In genomic region chr11:95232666-95233065, GRCh38 we compare ENCODE assay signal across 11 cellular contexts. TPM values are rescaled to one million over a fixed set of nuclear protein-coding genes. Genes with fewer than 3 reads are reported as not detected.
DNase-seq lines count a peak whose midpoint lies in the region; ATAC-seq and TF ChIP-seq lines count a peak whose summit lies in the region.
"Had no signal": no experiment of that assay in that cellular context is flagged by ENCODE, and none has a peak within 500 bp of the region (broad histone marks: within the 10 kb centered on the region; RNA-seq: fewer than 3 reads in every experiment).

No MANE protein-coding gene starts in this region.

- ATAC-seq in heart right ventricle (no peak), left ventricle myocardium superior (no peak)

- H3K4me1 ChIP-seq in heart right ventricle: peaks cover 0 to 37% (median 21%) of the 10 kb centered on the region in 9 donors
- no peaks in the 10 kb centered on the region for H3K4me1 ChIP-seq in muscle layer of colon (ENCODE audit: insufficient read depth, low read length)
- H3K4me1 ChIP-seq in uterus: no peaks in the 10 kb centered on the region
- no peaks in the 10 kb centered on the region; the same call in 1 of the 2 replicates for H3K4me1 ChIP-seq in PC-9 (replicated peaks; ENCODE audit: insufficient read depth)

- peak overlapping the region; percentile 28 for H3K9ac ChIP-seq in muscle layer of colon (ENCODE audit: low read length)

- peaks cover 6% of the 10 kb centered on the region for H3K4me1 Mint-ChIP-seq in dendritic cell treated with granulocyte-macrophage colony-stimulating factor and Interleukin-4, amounts not matched to agents 40 ng/mL and 50 ng/mL, for 4 days (ENCODE audit: low read depth)
- H3K4me1 Mint-ChIP-seq in activated naive CD8-positive, alpha-beta T cell treated with anti-CD3 and anti-CD28 coated beads for 36 hours: peaks cover 24% of the 10 kb centered on the region

- H3K4me3 ChIP-seq in heart right ventricle (peak overlapping the region in 9 of 10 donors; percentile 44 to 94 (median 85)), muscle layer of colon (ENCODE audit: low read depth in 1 of 2, low read length in 2 of 2) (peak overlapping the region in 1 of 2 donors; percentile 66), uterus (peak overlapping the region; percentile 16 to 32), PC-9 (no peak overlapping the region)

- H3K27me3 ChIP-seq in heart right ventricle (no peaks in the 10 kb centered on the region), muscle layer of colon (ENCODE audit: control insufficient read depth in 1 of 2, insufficient read depth in 2 of 2, low read length in 2 of 2) (no peaks in the 10 kb centered on the region), uterus (no peaks in the 10 kb centered on the region), PC-9 (ENCODE audit: insufficient read depth, low read depth) (peaks cover 26% of the 10 kb centered on the region; the same call in 1 of the 2 replicates)

- WGBS in heart right ventricle, 2 donors: 58 to 60% methylated on average over 3 of the region's 3 CpGs

- no peaks in the 10 kb centered on the region; the same call in none of the 2 replicates for H3F3A ChIP-seq in PC-9 (ENCODE audit: insufficient read depth, low read depth)

- BruUV-seq in PC-9 (replicated peaks; lab: Mats Ljungman, UMichigan): no TSS peak

- H3K36me3 ChIP-seq in heart right ventricle (no peaks in the 10 kb centered on the region), muscle layer of colon (ENCODE audit: insufficient read depth, low read length) (no peaks in the 10 kb centered on the region), uterus (no peaks in the 10 kb centered on the region), PC-9 (ENCODE audit: low read depth) (no peaks in the 10 kb centered on the region)

- no peaks in the 10 kb centered on the region for H4K20me1 ChIP-seq in PC-9 (ENCODE audit: insufficient read depth)

- no peak overlapping the region for H2AFZ ChIP-seq in PC-9

- H3K27me3 Mint-ChIP-seq in dendritic cell treated with granulocyte-macrophage colony-stimulating factor and Interleukin-4, amounts not matched to agents 40 ng/mL and 50 ng/mL, for 4 days: no peaks in the 10 kb centered on the region
- no peaks in the 10 kb centered on the region for H3K27me3 Mint-ChIP-seq in activated naive CD8-positive, alpha-beta T cell treated with anti-CD3 and anti-CD28 coated beads for 36 hours
- H3K27me3 Mint-ChIP-seq: activated CD4-positive, alpha-beta T cell treated with anti-CD3 and anti-CD28 coated beads for 36 hours had no signal

- peak overlapping the region; percentile 68 to 90 (median 87) for H3K27ac ChIP-seq in heart right ventricle
- peak overlapping the region; percentile 18 for H3K27ac ChIP-seq in muscle layer of colon (ENCODE audit: low read depth, low read length)
- H3K27ac ChIP-seq in uterus: peak overlapping the region; percentile 85 to 92
- no peak overlapping the region for H3K27ac ChIP-seq in PC-9

- no peaks in the 10 kb centered on the region for H3K79me2 ChIP-seq in PC-9 (ENCODE audit: low read depth)

- H3K9me3 Mint-ChIP-seq in dendritic cell treated with granulocyte-macrophage colony-stimulating factor and Interleukin-4, amounts not matched to agents 40 ng/mL and 50 ng/mL, for 4 days: no peaks in the 10 kb centered on the region
- H3K9me3 Mint-ChIP-seq in activated naive CD8-positive, alpha-beta T cell treated with anti-CD3 and anti-CD28 coated beads for 36 hours: peaks cover 2% of the 10 kb centered on the region
- H3K9me3 Mint-ChIP-seq: neural crest cell had no signal

- H3K4me3 Mint-ChIP-seq in dendritic cell treated with granulocyte-macrophage colony-stimulating factor and Interleukin-4, amounts not matched to agents 40 ng/mL and 50 ng/mL, for 4 days: peak overlapping the region; percentile 20
- H3K4me3 Mint-ChIP-seq in activated naive CD8-positive, alpha-beta T cell treated with anti-CD3 and anti-CD28 coated beads for 36 hours: no peak overlapping the region
- H3K4me3 Mint-ChIP-seq: activated CD4-positive, alpha-beta T cell treated with anti-CD3 and anti-CD28 coated beads for 36 hours; neural crest cell had no signal

- TF ChIP-seq POLR2A in uterus (IDR thresholded peaks at IDR 0.05): no peak

- H3K9me2 ChIP-seq in PC-9 (ENCODE audit: insufficient read depth): no peaks in the 10 kb centered on the region

- DNase-seq in heart right ventricle (no peak), left ventricle myocardium superior (no peak), uterus (no peak), PC-9 (no peak), amniotic stem cell (lab: John Stamatoyannopoulos, UW) (no peak)
- DNase-seq in activated naive CD8-positive, alpha-beta T cell treated with anti-CD3 and anti-CD28 coated beads for 36 hours: no peak
- DNase-seq: NCI-H82 had no signal

- H3K9me3 ChIP-seq in heart right ventricle (no peaks in the 10 kb centered on the region), muscle layer of colon (ENCODE audit: low read length) (no peaks in the 10 kb centered on the region), uterus (no peaks in the 10 kb centered on the region), PC-9 (ENCODE audit: insufficient read depth, low read depth) (no peaks in the 10 kb centered on the region)

- TF ChIP-seq CTCF in heart right ventricle (IDR thresholded peaks at IDR 0.05) (no peak), uterus (IDR thresholded peaks at IDR 0.05) (no peak), PC-9 (conservative IDR thresholded peaks at IDR 0.05) (no peak)

- CTCF ChIA-PET in PC-9 (lab: Charles Lee): no interaction called here

- peaks cover 6% of the 10 kb centered on the region for H3K36me3 Mint-ChIP-seq in dendritic cell treated with granulocyte-macrophage colony-stimulating factor and Interleukin-4, amounts not matched to agents 40 ng/mL and 50 ng/mL, for 4 days (ENCODE audit: low read depth)
- no peaks in the 10 kb centered on the region for H3K36me3 Mint-ChIP-seq in activated naive CD8-positive, alpha-beta T cell treated with anti-CD3 and anti-CD28 coated beads for 36 hours

- intact Hi-C loops in heart right ventricle (cut with DNase I) (loop anchor here in 9 of 10 donors (2.0 to 10.0 kb wide), 9 partner anchors 20 to 532 kb away; partner anchors contain the start of gene SRSF8 (in 1 of the 9)), left ventricle myocardium superior (cut with micrococcal nuclease) (loop anchor here (5.0 kb wide), 1 partner anchor 105 kb away; no protein-coding TSS in a partner anchor), uterus (cut with DNase I; ENCODE audit: low total_unique reads) (no loop called here), PC-9 (cut with micrococcal nuclease; ENCODE audit: unreplicated experiment) (no loop called here)
- intact Hi-C loops in dendritic cell treated with granulocyte-macrophage colony-stimulating factor and Interleukin-4, amounts not matched to agents 40 ng/mL and 50 ng/mL, for 4 days (cut with micrococcal nuclease): loop anchor here (10.0 kb wide), 1 partner anchor 62 kb away; no protein-coding TSS in a partner anchor

- H3K27ac Mint-ChIP-seq in dendritic cell treated with granulocyte-macrophage colony-stimulating factor and Interleukin-4, amounts not matched to agents 40 ng/mL and 50 ng/mL, for 4 days: no peak overlapping the region
- H3K27ac Mint-ChIP-seq in activated naive CD8-positive, alpha-beta T cell treated with anti-CD3 and anti-CD28 coated beads for 36 hours: no peak overlapping the region
- H3K27ac Mint-ChIP-seq: activated CD4-positive, alpha-beta T cell treated with anti-CD3 and anti-CD28 coated beads for 36 hours had no signal

- POLR2A ChIA-PET in PC-9 (lab: Charles Lee; ENCODE audit: unreplicated experiment): no interaction called here

- no peak overlapping the region for H3K4me2 ChIP-seq in PC-9

RNA-seq across cellular contexts. Expression of gene SESN3, which starts 1.7 kb away (rescaled TPM):
- total RNA-seq in heart right ventricle (10 to 100 TPM in 6 of 10 donors, 1 to 10 TPM in 4; 2.6 to 15.4 (median 10.2) TPM), left ventricle myocardium superior (5.7 TPM), uterus (100 to 1,000 TPM in 1 of 4 donors, 10 to 100 TPM in 3; 19.7 to 188 (median 39.3) TPM), PC-9 (2021) (0.45 and 0.85 TPM in 2 replicates)
- polyA plus RNA-seq in heart right ventricle: 1 to 10 TPM in 1 of 2 donors, under 1 TPM in 1; 0.65 to 1.4 TPM
- total RNA-seq in activated naive CD8-positive, alpha-beta T cell treated with anti-CD3 and anti-CD28 coated beads for 36 hours: 10 to 100 TPM; 16.2 to 16.4 TPM

Comparison
In these comparisons a context has a peak if more than half of its experiments do, and no peak if none do; other contexts are left out.
1. intact Hi-C loops: an anchor here in heart right ventricle (2.0 to 10.0 kb wide), left ventricle myocardium superior (5.0 kb wide) and dendritic cell treated with granulocyte-macrophage colony-stimulating factor and Interleukin-4, amounts not matched to agents 40 ng/mL and 50 ng/mL, for 4 days (10.0 kb wide); none called in uterus and PC-9.